ENCODE assay signal across 16 cellular contexts in genomic region chr1:30024411-30025195, GRCh38.
DNase-seq lines count a peak whose midpoint lies in the region; TF ChIP-seq lines count a peak whose summit lies in the region.
"Had no signal": no experiment of that assay in that cellular context is flagged by ENCODE, and none has a peak within 500 bp of the region (broad histone marks: within the 10 kb centered on the region; RNA-seq: fewer than 3 reads in every experiment).

No MANE protein-coding gene starts in this region.

- no peaks in the 10 kb centered on the region for H3K36me3 Mint-ChIP-seq in activated CD4-positive, alpha-beta memory T cell treated with anti-CD3 and anti-CD28 coated beads, Interleukin-2, amount 10 ng/mL, durations not matched to agents 7 days and 5 days (ENCODE audit: low read depth)
- no peaks in the 10 kb centered on the region for H3K36me3 Mint-ChIP-seq in activated CD4-positive, alpha-beta memory T cell treated with anti-CD3 and anti-CD28 coated beads for 36 hours
- no peaks in the 10 kb centered on the region for H3K36me3 Mint-ChIP-seq in type B pancreatic cell
- H3K36me3 Mint-ChIP-seq: CD4-positive, CD25-positive, alpha-beta regulatory T cell; IgD-negative memory B cell had no signal

- H3K36me3 ChIP-seq in colonic mucosa (no peaks in the 10 kb centered on the region), A673 (ENCODE audit: insufficient read depth, low read length, poor library complexity, severe bottlenecking) (no peaks in the 10 kb centered on the region)
- H3K36me3 ChIP-seq: BLaER1 had no signal

- intact Hi-C loops in activated CD4-positive, alpha-beta memory T cell treated with anti-CD3 and anti-CD28 coated beads for 36 hours (cut with micrococcal nuclease): no loop called here
- intact Hi-C loops in colonic mucosa (cut with DNase I) (no loop called here), A673 (cut with micrococcal nuclease; ENCODE audit: unreplicated experiment) (no loop called here)

- POLR2A ChIA-PET in activated CD4-positive, alpha-beta memory T cell treated with anti-CD3 and anti-CD28 coated beads, Interleukin-2, amount 10 ng/mL, durations not matched to agents 7 days and 5 days (lab: Charles Lee): no interaction called here
- POLR2A ChIA-PET in activated CD4-positive, alpha-beta memory T cell treated with anti-CD3 and anti-CD28 coated beads for 36 hours (lab: Charles Lee): interaction anchor here (1.0 kb wide), 1 partner anchor 900 kb away, joined by 3 read pairs; no protein-coding TSS in a partner anchor
- POLR2A ChIA-PET in A673 (lab: Charles Lee; ENCODE audit: low non-redundant PET): no interaction called here

- no peak for TF ChIP-seq CTCF in coronary artery (IDR thresholded peaks at IDR 0.05)
- no peak for TF ChIP-seq CTCF in type B pancreatic cell (conservative IDR thresholded peaks at IDR 0.05)
- TF ChIP-seq CTCF in colonic mucosa (IDR thresholded peaks at IDR 0.05): no peak
- TF ChIP-seq CTCF in A673 (conservative IDR thresholded peaks at IDR 0.05; ENCODE audit: low read depth, low read length): no peak

- no peak overlapping the region for H3K27ac Mint-ChIP-seq in activated CD4-positive, alpha-beta memory T cell treated with anti-CD3 and anti-CD28 coated beads, Interleukin-2, amount 10 ng/mL, durations not matched to agents 7 days and 5 days
- H3K27ac Mint-ChIP-seq in activated CD4-positive, alpha-beta memory T cell treated with anti-CD3 and anti-CD28 coated beads for 36 hours: no peak overlapping the region
- H3K27ac Mint-ChIP-seq in type B pancreatic cell: no peak overlapping the region
- H3K27ac Mint-ChIP-seq: CD4-positive, CD25-positive, alpha-beta regulatory T cell; IgD-negative memory B cell had no signal

- H3K4me3 ChIP-seq in coronary artery (no peak overlapping the region), colonic mucosa (no peak overlapping the region), A673 (ENCODE audit: low read depth, low read length, poor library complexity, severe bottlenecking) (no peak overlapping the region)
- H3K4me3 ChIP-seq: BLaER1 had no signal

- H3K4me1 ChIP-seq in colonic mucosa (no peaks in the 10 kb centered on the region), A673 (ENCODE audit: insufficient read depth, low read length, poor library complexity, severe bottlenecking) (no peaks in the 10 kb centered on the region)
- H3K4me1 ChIP-seq: BLaER1 had no signal

- no peaks in the 10 kb centered on the region for H3K9me3 ChIP-seq in colonic mucosa
- H3K9me3 ChIP-seq in A673 (ENCODE audit: low read depth, low read length, poor library complexity, severe bottlenecking): no peaks in the 10 kb centered on the region
- H3K9me3 ChIP-seq: BLaER1 had no signal

- H3K27me3 ChIP-seq in colonic mucosa: no peaks in the 10 kb centered on the region
- peaks cover 3% of the 10 kb centered on the region for H3K27me3 ChIP-seq in A673 (replicated peaks; ENCODE audit: insufficient read depth, low read depth, low read length, poor library complexity)
- H3K27me3 ChIP-seq: BLaER1 had no signal

- no peak overlapping the region for H3K9ac ChIP-seq in colonic mucosa (ENCODE audit: low read depth in 2 of 2, low read length in 2 of 2)
- H3K9ac ChIP-seq: BLaER1 had no signal

- BruUV-seq in A673 (replicated peaks; lab: Mats Ljungman, UMichigan): no TSS peak

- DNase-seq in activated CD4-positive, alpha-beta memory T cell treated with anti-CD3 and anti-CD28 coated beads, Interleukin-2, amount 10 ng/mL, durations not matched to agents 7 days and 5 days: peak; percentile 14
- DNase-seq in activated CD4-positive, alpha-beta memory T cell treated with anti-CD3 and anti-CD28 coated beads for 36 hours: no peak
- DNase-seq in MV-4-11 (lab: John Stamatoyannopoulos, UW) (peak; percentile 83), coronary artery (ENCODE audit: low spot score) (peak; percentile 40), type B pancreatic cell (ENCODE audit: extremely low spot score, unreplicated experiment) (peak; percentile 36), NCI-H524 treated with DMSO at 0.1 percent for 48 hours (lab: John Stamatoyannopoulos, UW) (no peak), colonic mucosa (no peak), A673 (ENCODE audit: low spot score) (no peak)
- DNase-seq: AML-193; CD4-positive, CD25-positive, alpha-beta regulatory T cell; DMS53; GF-D8; HCEC 1CT had no signal

- H3K4me3 Mint-ChIP-seq in activated CD4-positive, alpha-beta memory T cell treated with anti-CD3 and anti-CD28 coated beads, Interleukin-2, amount 10 ng/mL, durations not matched to agents 7 days and 5 days: no peak overlapping the region
- no peak overlapping the region for H3K4me3 Mint-ChIP-seq in activated CD4-positive, alpha-beta memory T cell treated with anti-CD3 and anti-CD28 coated beads for 36 hours
- no peak overlapping the region for H3K4me3 Mint-ChIP-seq in type B pancreatic cell
- H3K4me3 Mint-ChIP-seq: CD4-positive, CD25-positive, alpha-beta regulatory T cell; IgD-negative memory B cell had no signal

- peaks cover 19% of the 10 kb centered on the region for H3K27me3 Mint-ChIP-seq in activated CD4-positive, alpha-beta memory T cell treated with anti-CD3 and anti-CD28 coated beads, Interleukin-2, amount 10 ng/mL, durations not matched to agents 7 days and 5 days
- peaks cover 40% of the 10 kb centered on the region for H3K27me3 Mint-ChIP-seq in activated CD4-positive, alpha-beta memory T cell treated with anti-CD3 and anti-CD28 coated beads for 36 hours
- peaks cover 13% of the 10 kb centered on the region for H3K27me3 Mint-ChIP-seq in type B pancreatic cell

- H3K27ac ChIP-seq in coronary artery: no peak overlapping the region
- H3K27ac ChIP-seq in colonic mucosa: no peak overlapping the region
- H3K27ac ChIP-seq in A673 (ENCODE audit: low read depth, low read length, poor library complexity, severe bottlenecking): no peak overlapping the region
- H3K27ac ChIP-seq: 22Rv1, BLaER1 had no signal

- CTCF ChIA-PET in activated CD4-positive, alpha-beta memory T cell treated with anti-CD3 and anti-CD28 coated beads, Interleukin-2, amount 10 ng/mL, durations not matched to agents 7 days and 5 days (lab: Charles Lee): no interaction called here
- CTCF ChIA-PET in activated CD4-positive, alpha-beta memory T cell treated with anti-CD3 and anti-CD28 coated beads for 36 hours (lab: Charles Lee): no interaction called here
- CTCF ChIA-PET in A673 (lab: Charles Lee): no interaction called here

- no peaks in the 10 kb centered on the region for H3K4me1 Mint-ChIP-seq in activated CD4-positive, alpha-beta memory T cell treated with anti-CD3 and anti-CD28 coated beads, Interleukin-2, amount 10 ng/mL, durations not matched to agents 7 days and 5 days
- no peaks in the 10 kb centered on the region for H3K4me1 Mint-ChIP-seq in activated CD4-positive, alpha-beta memory T cell treated with anti-CD3 and anti-CD28 coated beads for 36 hours (ENCODE audit: low read depth)
- no peaks in the 10 kb centered on the region for H3K4me1 Mint-ChIP-seq in type B pancreatic cell (ENCODE audit: unreplicated experiment)
- H3K4me1 Mint-ChIP-seq: CD4-positive, CD25-positive, alpha-beta regulatory T cell; IgD-negative memory B cell had no signal

- H3K9me3 Mint-ChIP-seq in activated CD4-positive, alpha-beta memory T cell treated with anti-CD3 and anti-CD28 coated beads, Interleukin-2, amount 10 ng/mL, durations not matched to agents 7 days and 5 days: no peaks in the 10 kb centered on the region
- H3K9me3 Mint-ChIP-seq in activated CD4-positive, alpha-beta memory T cell treated with anti-CD3 and anti-CD28 coated beads for 36 hours: no peaks in the 10 kb centered on the region
- H3K9me3 Mint-ChIP-seq in type B pancreatic cell: peaks cover under 1% of the 10 kb centered on the region

Comparison
In these comparisons a context has a peak if more than half of its experiments do, and no peak if none do; other contexts are left out.
1. DNase-seq: peak in activated CD4-positive, alpha-beta memory T cell treated with anti-CD3 and anti-CD28 coated beads, Interleukin-2, amount 10 ng/mL, durations not matched to agents 7 days and 5 days (single experiment), MV-4-11 (single experiment), coronary artery (single experiment) and type B pancreatic cell (single experiment); none in activated CD4-positive, alpha-beta memory T cell treated with anti-CD3 and anti-CD28 coated beads for 36 hours (single experiment), NCI-H524 treated with DMSO at 0.1 percent for 48 hours (single experiment), colonic mucosa (single experiment) and A673 (single experiment).